9 cellular contexts compared by ENCODE assay signal in the genomic region with DNA sequence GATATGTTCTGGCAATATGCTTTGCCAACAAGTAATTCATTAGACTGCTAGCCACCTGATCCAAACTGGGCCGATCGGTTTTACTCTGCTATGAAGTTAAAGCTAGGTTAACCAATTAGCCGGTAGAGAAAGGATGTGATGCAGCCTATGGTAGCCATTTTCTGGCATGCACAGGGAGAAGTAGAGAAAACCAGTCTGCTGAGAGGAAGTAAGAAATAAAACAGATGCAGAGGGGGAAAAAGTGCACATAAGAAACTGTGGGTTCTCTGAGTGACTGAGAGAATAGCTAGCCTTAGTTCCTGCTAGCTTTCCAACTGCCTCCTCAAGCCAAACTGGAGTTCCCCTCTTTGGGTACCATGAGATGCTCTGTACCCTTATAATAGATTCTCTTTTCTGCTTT.
A peak's percentile ranks its signal among the peaks of the same experiment; 100 is the strongest.
DNase-seq lines count a peak whose midpoint lies in the region; ATAC-seq and TF ChIP-seq lines count a peak whose summit lies in the region.
"Had no signal": no experiment of that assay in that cellular context is flagged by ENCODE, and none has a peak within 500 bp of the region (broad histone marks: within the 10 kb centered on the region; RNA-seq: fewer than 3 reads in every experiment).

No MANE protein-coding gene starts in this region.

- in situ Hi-C loops in GM13976 (cut with MboI; ENCODE audit: low sequenced_read_pairs, unreplicated experiment) = no loop called here

- ATAC-seq in GM21367 (IDR thresholded peaks at IDR 0.05; ENCODE audit: unreplicated experiment) = peak; percentile 53
- ATAC-seq in HG03571 (IDR thresholded peaks at IDR 0.05; ENCODE audit: unreplicated experiment) = peak; percentile 69
- peak; percentile 56 for ATAC-seq in effector memory CD8-positive, alpha-beta T cell (replicated peaks)

- H3K27ac ChIP-seq in RWPE1 = no peak overlapping the region

- POLR2A ChIA-PET in RWPE1 (lab: Yijun Ruan, JAX; ENCODE audit: low non-redundant PET) = no interaction called here

- H3K9me3 Mint-ChIP-seq in effector memory CD8-positive, alpha-beta T cell = no peaks in the 10 kb centered on the region

- DNase-seq in GM13976 (ENCODE audit: low spot score) (peak; percentile 70), RWPE1 (ENCODE audit: low spot score) (no peak), NCI-H1105 (lab: John Stamatoyannopoulos, UW) (no peak), SW480 (ENCODE audit: low spot score) (no peak), NCI-H345 (lab: John Stamatoyannopoulos, UW) (no peak)
- DNase-seq in effector memory CD8-positive, alpha-beta T cell = peak in 1 of 3 experiments; percentile 26
- DNase-seq: activated CD4-positive, alpha-beta T cell treated with anti-CD3 and anti-CD28 coated beads for 48 hours had no signal

- H3K36me3 Mint-ChIP-seq in effector memory CD8-positive, alpha-beta T cell (ENCODE audit: insufficient read depth) = peaks cover 44% of the 10 kb centered on the region

- TF ChIP-seq CTCF in GM13976 (IDR thresholded peaks at IDR 0.05; ENCODE audit: borderline replicate concordance, control extremely low read depth, extremely low read depth, insufficient read depth, missing control alignments) (no peak), RWPE1 (conservative IDR thresholded peaks at IDR 0.05; ENCODE audit: low read depth) (no peak)

- no peaks in the 10 kb centered on the region for H3K27me3 Mint-ChIP-seq in effector memory CD8-positive, alpha-beta T cell

- peaks cover 45 to 72% of the 10 kb centered on the region in 2 donors for H3K4me1 Mint-ChIP-seq in effector memory CD8-positive, alpha-beta T cell (ENCODE audit: low read depth in 2 of 2)

- peak overlapping the region; percentile 14 to 55 for H3K4me3 Mint-ChIP-seq in effector memory CD8-positive, alpha-beta T cell

- H3K27ac Mint-ChIP-seq in effector memory CD8-positive, alpha-beta T cell = peak overlapping the region in 1 of 2 donors; percentile 45

- CTCF ChIA-PET in RWPE1 (lab: Yijun Ruan, JAX) = interaction anchor here (0.6 kb wide), 2 partner anchors 24 to 108 kb away, joined by 3 read pairs; no protein-coding TSS in a partner anchor
